ENCODE assay signal across 17 cellular contexts in genomic region chr15:39432935-39433334, GRCh38.
"Had no signal": no experiment of that assay in that cellular context is flagged by ENCODE, and none has a peak within 500 bp of the region (broad histone marks: within the 10 kb centered on the region; RNA-seq: fewer than 3 reads in every experiment).

No MANE protein-coding gene starts in this region.

- H3K4me3 ChIP-seq: dorsolateral prefrontal cortex, gastrocnemius medialis, lung, psoas muscle, SK-N-MC had no signal

- H3K27ac ChIP-seq: dorsolateral prefrontal cortex, psoas muscle, SK-N-MC, WERI-Rb-1 had no signal

- H3K36me3 ChIP-seq: gastrocnemius medialis, WERI-Rb-1 had no signal

- H3K9me3 ChIP-seq: gastrocnemius medialis, psoas muscle had no signal

- H3K27me3 ChIP-seq: dorsolateral prefrontal cortex, gastrocnemius medialis had no signal

- DNase-seq: activated CD4-positive, alpha-beta T cell treated with anti-CD3 and anti-CD28 coated beads for 4 hours; activated CD8-positive, alpha-beta memory T cell treated with anti-CD3 and anti-CD28 coated beads, Interleukin-2, amount 50 U/mL, for 4 hours; activated CD8-positive, alpha-beta T cell treated with anti-CD3 and anti-CD28 coated beads for 36 hours; activated naive CD8-positive, alpha-beta T cell treated with anti-CD3 and anti-CD28 coated beads, Interleukin-2, amount 10 ng/mL, durations not matched to agents 7 days and 5 days; activated T-cell treated with anti-CD3 and anti-CD28 coated beads, Interleukin-2, amount 50 U/mL, for 72 hours; aorta; dorsolateral prefrontal cortex; gastrocnemius medialis; hippocampal formation; kidney glomerular epithelial cell; naive thymus-derived CD8-positive, alpha-beta T cell; psoas muscle; T-helper 1 cell; trophoblast cell; WERI-Rb-1 had no signal

- ATAC-seq: activated CD8-positive, alpha-beta T cell treated with anti-CD3 and anti-CD28 coated beads for 36 hours; activated T-cell treated with anti-CD3 and anti-CD28 coated beads, Interleukin-2, amount 50 U/mL, for 72 hours; naive thymus-derived CD8-positive, alpha-beta T cell had no signal
